In genomic region chr10:43408710-43409384, GRCh38 we compare ENCODE assay signal across 8 cellular contexts. TPM values are rescaled to one million over a fixed set of nuclear protein-coding genes. Genes with fewer than 3 reads are reported as not detected.
A peak's percentile ranks its signal among the peaks of the same experiment; 100 is the strongest.
DNase-seq lines count a peak whose midpoint lies in the region; TF ChIP-seq lines count a peak whose summit lies in the region.

A gene with protein sequence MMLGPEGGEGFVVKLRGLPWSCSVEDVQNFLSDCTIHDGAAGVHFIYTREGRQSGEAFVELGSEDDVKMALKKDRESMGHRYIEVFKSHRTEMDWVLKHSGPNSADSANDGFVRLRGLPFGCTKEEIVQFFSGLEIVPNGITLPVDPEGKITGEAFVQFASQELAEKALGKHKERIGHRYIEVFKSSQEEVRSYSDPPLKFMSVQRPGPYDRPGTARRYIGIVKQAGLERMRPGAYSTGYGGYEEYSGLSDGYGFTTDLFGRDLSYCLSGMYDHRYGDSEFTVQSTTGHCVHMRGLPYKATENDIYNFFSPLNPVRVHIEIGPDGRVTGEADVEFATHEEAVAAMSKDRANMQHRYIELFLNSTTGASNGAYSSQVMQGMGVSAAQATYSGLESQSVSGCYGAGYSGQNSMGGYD (minus strand): TSS chr10:43409186. CDS start chr10:43387884, 21,302 bp downstream.

- peak within 1 kb of the TSS; percentile 98 for H3K4me2 ChIP-seq in SK-N-SH

- no peaks in the 10 kb centered on the region for H3K9me2 ChIP-seq in SK-N-SH

- peaks cover 39% of the 10 kb centered on the region for H3K4me1 Mint-ChIP-seq in HFFc6 (ENCODE audit: low read depth)

- H3K9me3 Mint-ChIP-seq in HFFc6, result no peaks in the 10 kb centered on the region; the same call in 1 of the 2 replicates

- under 1% methylated on average over 37 of the region's 68 CpGs for WGBS in SK-N-SH (ENCODE audit: low lambda C conversion rate)

- CTCF ChIA-PET in SK-N-SH (lab: Yijun Ruan, JAX), result interaction anchor here (0.6 to 1.8 kb wide), 4 partner anchors 11 to 202 kb away, joined by 3 to 6 read pairs (median 5); partner anchors contain the start of gene ZNF487

- peak within 1 kb of the TSS; percentile 92 for H3K4me3 Mint-ChIP-seq in HFFc6

- H3K4me1 ChIP-seq in SK-N-SH (ENCODE audit: control insufficient read depth in 1 of 2, insufficient read depth in 2 of 2, low read depth in 1 of 2, low read length in 1 of 2), result peaks cover 11 to 12% of the 10 kb centered on the region in 2 experiments; a peak in 2 of 4 replicates

- peak within 1 kb of the TSS; percentile 92 to 97 for H3K27ac ChIP-seq in SK-N-SH (ENCODE audit: low read depth in 2 of 2, low read length in 1 of 2)

- peaks cover 51% of the 10 kb centered on the region for H3K79me2 ChIP-seq in SK-N-SH (ENCODE audit: insufficient read depth)

- H3K4me3 ChIP-seq in GM06990 (replicated peaks; ENCODE audit: low read depth, low read length), result peak within 1 kb of the TSS; percentile 92
- H3K4me3 ChIP-seq in SK-N-SH (ENCODE audit: low read depth in 2 of 2, low read length in 1 of 2), result peak within 1 kb of the TSS; percentile 67 to 86

- POLR2A ChIA-PET in SK-N-SH (lab: Yijun Ruan, JAX), result interaction anchor here (1.4 to 1.7 kb wide), 4 partner anchors 11 to 27 kb away, joined by 4 to 12 read pairs (median 8); partner anchors contain the start of gene ZNF487

- H3K9ac ChIP-seq in SK-N-SH, result peak within 1 kb of the TSS; percentile 99

- H3K36me3 ChIP-seq in GM06990 (ENCODE audit: control insufficient read depth, insufficient read depth, low read length), result peaks cover under 1% of the 10 kb centered on the region
- H3K36me3 ChIP-seq in SK-N-SH (replicated peaks in 1 of 2; ENCODE audit: control insufficient read depth in 1 of 2, insufficient read depth in 2 of 2, low read length in 1 of 2), result peaks cover 0 to 9% of the 10 kb centered on the region in 2 experiments

- TF ChIP-seq EP300 in SK-N-SH (IDR thresholded peaks at IDR 0.05; ENCODE audit: borderline replicate concordance in 1 of 2, low read depth in 1 of 2, low read length in 1 of 2), result no peak; a peak in 1 of 4 replicates

- H2AFZ ChIP-seq in SK-N-SH (ENCODE audit: low read depth), result peak within 1 kb of the TSS; percentile 98

- no peaks in the 10 kb centered on the region for H3K27me3 ChIP-seq in GM06990 (replicated peaks; ENCODE audit: control insufficient read depth, insufficient read depth, low read length)
- no peaks in the 10 kb centered on the region for H3K27me3 ChIP-seq in SK-N-SH (ENCODE audit: insufficient read depth)

- TF ChIP-seq CTCF in GM06990 (IDR thresholded peaks at IDR 0.05; ENCODE audit: insufficient read depth, low read length, poor library complexity, severe bottlenecking) (no peak), HFFc6 (IDR thresholded peaks at IDR 0.05) (no peak), SK-N-SH (IDR thresholded peaks at IDR 0.05) (no peak)

- DNase-seq in GM06990 (ENCODE audit: extremely low read depth, insufficient read length) (peak; percentile 99), HFFc6 (peak; percentile 89), NAMALWA (ENCODE audit: low spot score) (peak; percentile 93), SK-N-SH (peak; percentile 94), germinal center (ENCODE audit: low spot score) (peak; percentile 91), nucleus accumbens (lab: John Stamatoyannopoulos, UW) (peak; percentile 56 to 98 (median 92)), superior temporal gyrus (ENCODE audit: extremely low spot score) (peak; percentile 94)
- DNase-seq in activated naive CD4-positive, alpha-beta T cell treated with anti-CD3 and anti-CD28 coated beads, Interleukin-2, amount 50 U/mL, for 16 hours, result peak; percentile 95

- H3K9me3 ChIP-seq in SK-N-SH, result no peaks in the 10 kb centered on the region

- peaks cover 4% of the 10 kb centered on the region for H3K27me3 Mint-ChIP-seq in HFFc6 (ENCODE audit: insufficient read depth)

- H3F3A ChIP-seq in SK-N-SH (replicated peaks; ENCODE audit: insufficient read depth), result peaks cover 18% of the 10 kb centered on the region

- H4K20me1 ChIP-seq in SK-N-SH (ENCODE audit: insufficient read depth), result peaks cover 39% of the 10 kb centered on the region

- TF ChIP-seq RAD21 in SK-N-SH (IDR thresholded peaks at IDR 0.05; ENCODE audit: low read length), result no peak

- peaks cover 7% of the 10 kb centered on the region; the same call in 1 of the 2 replicates for H3K36me3 Mint-ChIP-seq in HFFc6 (ENCODE audit: low read depth)

- peak within 1 kb of the TSS; percentile 99 for H3K27ac Mint-ChIP-seq in HFFc6

TF ChIP-seq in SK-N-SH, 30 proteins besides CTCF, POLR2A, EP300 and RAD21 (continues in another document):
- TF ChIP-seq EZH2phosphoT487 (IDR thresholded peaks at IDR 0.05; ENCODE audit: borderline replicate concordance, low read depth), result no peak
- TF ChIP-seq NFIC (IDR thresholded peaks at IDR 0.05; ENCODE audit: borderline replicate concordance), result no peak
- TF ChIP-seq NRF1 (IDR thresholded peaks at IDR 0.05; ENCODE audit: low read depth, low read length), result peak; percentile 59
- no peak; the same call in 1 of the 2 replicates for TF ChIP-seq TAF1 (IDR thresholded peaks at IDR 0.05; ENCODE audit: borderline replicate concordance, low read depth, low read length)
- peak; percentile 77; the same call in 1 of the 2 replicates for TF ChIP-seq SIN3A (IDR thresholded peaks at IDR 0.05; ENCODE audit: borderline replicate concordance, low read depth, low read length)
- TF ChIP-seq ELF1 (IDR thresholded peaks at IDR 0.05), result peak; percentile 83
- TF ChIP-seq MXI1 (IDR thresholded peaks at IDR 0.05; ENCODE audit: low read depth, low read length), result peak; percentile 77
- no peak for TF ChIP-seq TEAD4 (IDR thresholded peaks at IDR 0.05; ENCODE audit: borderline replicate concordance, insufficient read depth)
- TF ChIP-seq MAX (IDR thresholded peaks at IDR 0.05; ENCODE audit: low read depth), result peak; percentile 99
- peak; percentile 75 for TF ChIP-seq GABPA (IDR thresholded peaks at IDR 0.05; ENCODE audit: low read depth)
- no peak for TF ChIP-seq GATA2 (CRISPR knock-in tag; IDR thresholded peaks at IDR 0.05)
- TF ChIP-seq FOSL2 (IDR thresholded peaks at IDR 0.05; ENCODE audit: borderline replicate concordance, low read depth), result no peak
- TF ChIP-seq, protein P1, sequence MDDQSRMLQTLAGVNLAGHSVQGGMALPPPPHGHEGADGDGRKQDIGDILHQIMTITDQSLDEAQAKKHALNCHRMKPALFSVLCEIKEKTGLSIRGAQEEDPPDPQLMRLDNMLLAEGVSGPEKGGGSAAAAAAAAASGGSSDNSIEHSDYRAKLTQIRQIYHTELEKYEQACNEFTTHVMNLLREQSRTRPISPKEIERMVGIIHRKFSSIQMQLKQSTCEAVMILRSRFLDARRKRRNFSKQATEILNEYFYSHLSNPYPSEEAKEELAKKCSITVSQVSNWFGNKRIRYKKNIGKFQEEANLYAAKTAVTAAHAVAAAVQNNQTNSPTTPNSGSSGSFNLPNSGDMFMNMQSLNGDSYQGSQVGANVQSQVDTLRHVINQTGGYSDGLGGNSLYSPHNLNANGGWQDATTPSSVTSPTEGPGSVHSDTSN (IDR thresholded peaks at IDR 0.05), result 0 out of 2 replicates have a peak, but pooled peaks have one; percentile 4
- TF ChIP-seq SMC3 (IDR thresholded peaks at IDR 0.05; ENCODE audit: low read depth, low read length), result no peak
- peak; percentile 73; the same call in 1 of the 2 replicates for TF ChIP-seq RFX5 (IDR thresholded peaks at IDR 0.05; ENCODE audit: low read length)
- no peak for TF ChIP-seq MEF2A (IDR thresholded peaks at IDR 0.05; ENCODE audit: borderline replicate concordance, low read depth)
- no peak for TF ChIP-seq FOXM1 (IDR thresholded peaks at IDR 0.05; ENCODE audit: low read depth)
- TF ChIP-seq, protein P2, sequence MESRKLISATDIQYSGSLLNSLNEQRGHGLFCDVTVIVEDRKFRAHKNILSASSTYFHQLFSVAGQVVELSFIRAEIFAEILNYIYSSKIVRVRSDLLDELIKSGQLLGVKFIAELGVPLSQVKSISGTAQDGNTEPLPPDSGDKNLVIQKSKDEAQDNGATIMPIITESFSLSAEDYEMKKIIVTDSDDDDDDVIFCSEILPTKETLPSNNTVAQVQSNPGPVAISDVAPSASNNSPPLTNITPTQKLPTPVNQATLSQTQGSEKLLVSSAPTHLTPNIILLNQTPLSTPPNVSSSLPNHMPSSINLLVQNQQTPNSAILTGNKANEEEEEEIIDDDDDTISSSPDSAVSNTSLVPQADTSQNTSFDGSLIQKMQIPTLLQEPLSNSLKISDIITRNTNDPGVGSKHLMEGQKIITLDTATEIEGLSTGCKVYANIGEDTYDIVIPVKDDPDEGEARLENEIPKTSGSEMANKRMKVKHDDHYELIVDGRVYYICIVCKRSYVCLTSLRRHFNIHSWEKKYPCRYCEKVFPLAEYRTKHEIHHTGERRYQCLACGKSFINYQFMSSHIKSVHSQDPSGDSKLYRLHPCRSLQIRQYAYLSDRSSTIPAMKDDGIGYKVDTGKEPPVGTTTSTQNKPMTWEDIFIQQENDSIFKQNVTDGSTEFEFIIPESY (IDR thresholded peaks at IDR 0.05; ENCODE audit: borderline replicate concordance, low read depth), result no peak
- peak; percentile 87 for TF ChIP-seq POLR2AphosphoS5 (IDR thresholded peaks at IDR 0.05; ENCODE audit: low read depth, low read length)

RNA-seq across cellular contexts. Expression of the gene that starts here (rescaled TPM):
- total RNA-seq in HFFc6 (2021; fragmentation: NEBNext Ultra II Directional; extraction: Animal tissue kit (Norgen Biotek cat#: 25700)), result 100 to 1,000 TPM; 133 to 164 (median 159) TPM
- 195 and 217 TPM in 2 replicates for polyA plus RNA-seq in SK-N-SH (2012; rRNA removed)
- 185 and 227 TPM in 2 replicates for polyA plus RNA-seq in SK-N-SH (2012; cell fraction: cytosol; rRNA removed)
- 101 and 146 TPM in 2 replicates for polyA plus RNA-seq in SK-N-SH (2012; cell fraction: nucleus; rRNA removed)

Comparison
In these comparisons a context has a peak if more than half of its experiments do, and no peak if none do; other contexts are left out.
1. Peak in every context shown above with its lines: DNase-seq, H3K4me3 ChIP-seq and H3K27ac ChIP-seq.